Comparison of ENCODE assay signal across 10 cellular contexts in the genomic region with DNA sequence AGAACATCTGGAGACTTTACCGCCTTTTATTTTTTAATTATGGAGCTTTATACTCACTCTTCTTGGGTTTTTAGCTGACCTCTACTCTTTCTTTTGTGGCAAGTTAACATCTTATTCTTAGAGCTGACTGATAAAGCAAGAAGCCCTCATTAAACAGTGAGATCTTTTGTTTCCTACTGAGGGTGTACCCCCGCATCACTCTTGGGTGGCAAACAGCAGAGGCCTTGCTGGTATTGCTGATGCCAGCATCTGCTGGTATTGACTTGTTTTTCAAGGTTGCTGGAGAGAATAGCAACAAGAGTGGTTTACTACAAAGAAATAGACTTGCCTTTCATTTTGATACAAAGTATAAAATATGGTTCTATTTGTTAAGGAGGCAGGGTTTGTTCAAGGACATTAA.
DNase-seq lines count a peak whose midpoint lies in the region; ATAC-seq and TF ChIP-seq lines count a peak whose summit lies in the region.
"Had no signal": no experiment of that assay in that cellular context is flagged by ENCODE, and none has a peak within 500 bp of the region (broad histone marks: within the 10 kb centered on the region; RNA-seq: fewer than 3 reads in every experiment).

No MANE protein-coding gene starts in this region.

- TF ChIP-seq CTCF in A673 (conservative IDR thresholded peaks at IDR 0.05; ENCODE audit: low read depth, low read length), result no peak
- TF ChIP-seq CTCF in Caco-2 (IDR thresholded peaks at IDR 0.05; ENCODE audit: insufficient read depth in 1 of 2, low read depth in 1 of 2, low read length in 1 of 2, severe bottlenecking in 1 of 2, unreplicated experiment in 1 of 2), result no peak
- no peak for TF ChIP-seq CTCF in chondrocyte (IDR thresholded peaks at IDR 0.05)
- no peak for TF ChIP-seq CTCF in osteoblast (IDR thresholded peaks at IDR 0.05; ENCODE audit: extremely low read depth, low read depth, low read length)

- H3K9me3 ChIP-seq in A673 (ENCODE audit: low read depth, low read length, poor library complexity, severe bottlenecking) (no peaks in the 10 kb centered on the region), Caco-2 (no peaks in the 10 kb centered on the region), osteoblast (ENCODE audit: low read depth, low read length) (no peaks in the 10 kb centered on the region)

- peaks cover 65% of the 10 kb centered on the region for H3K36me3 ChIP-seq in A673 (ENCODE audit: insufficient read depth, low read length, poor library complexity, severe bottlenecking)
- peaks cover 20% of the 10 kb centered on the region for H3K36me3 ChIP-seq in Caco-2 (ENCODE audit: control insufficient read depth, insufficient read depth, low read length)
- peaks cover 98% of the 10 kb centered on the region for H3K36me3 ChIP-seq in osteoblast (ENCODE audit: insufficient read depth, low read length)

- H3K4me1 ChIP-seq in A673 (ENCODE audit: insufficient read depth, low read length, poor library complexity, severe bottlenecking) (peaks cover 74% of the 10 kb centered on the region), Caco-2 (peaks cover 54% of the 10 kb centered on the region), osteoblast (ENCODE audit: insufficient read depth, low read length) (peaks cover 75% of the 10 kb centered on the region)

- BruUV-seq in A673 (replicated peaks; lab: Mats Ljungman, UMichigan) (no TSS peak), Caco-2 (replicated peaks; lab: Mats Ljungman, UMichigan) (no TSS peak)

- H3K27me3 ChIP-seq in A673 (replicated peaks; ENCODE audit: insufficient read depth, low read depth, low read length, poor library complexity), result no peaks in the 10 kb centered on the region
- H3K27me3 ChIP-seq in Caco-2 (replicated peaks; ENCODE audit: control insufficient read depth, insufficient read depth, low read length), result no peaks in the 10 kb centered on the region
- H3K27me3 ChIP-seq in osteoblast (ENCODE audit: insufficient read depth, low read length), result no peaks in the 10 kb centered on the region

- no peak for ATAC-seq in GM18873 (IDR thresholded peaks at IDR 0.05; ENCODE audit: low FRiP score, unreplicated experiment)
- ATAC-seq in HG02759 (IDR thresholded peaks at IDR 0.05; ENCODE audit: unreplicated experiment), result no peak

- H3K27ac ChIP-seq in A673 (ENCODE audit: low read depth, low read length, poor library complexity, severe bottlenecking) (peak overlapping the region; percentile 74), osteoblast (ENCODE audit: low read depth, low read length) (peak overlapping the region; percentile 14)

- H3K36me3 Mint-ChIP-seq in Caco-2 (ENCODE audit: insufficient read depth, unreplicated experiment), result peaks cover 100% of the 10 kb centered on the region
- peaks cover 66% of the 10 kb centered on the region for H3K36me3 Mint-ChIP-seq in chondrocyte (ENCODE audit: low read depth)

- intact Hi-C loops in A673 (cut with micrococcal nuclease; ENCODE audit: unreplicated experiment) (no loop called here), Caco-2 (cut with micrococcal nuclease; ENCODE audit: unreplicated experiment) (no loop called here)

- H3K4me2 ChIP-seq in osteoblast (ENCODE audit: insufficient read depth, low read length), result peak overlapping the region; percentile 88

- peaks cover 92% of the 10 kb centered on the region for H3K79me2 ChIP-seq in osteoblast (ENCODE audit: insufficient read depth, low read length)

- H3K9me3 Mint-ChIP-seq in Caco-2 (ENCODE audit: unreplicated experiment), result no peaks in the 10 kb centered on the region
- H3K9me3 Mint-ChIP-seq in chondrocyte (ENCODE audit: low read depth), result peaks cover 3% of the 10 kb centered on the region

- H3K4me3 ChIP-seq in A673 (ENCODE audit: low read depth, low read length, poor library complexity, severe bottlenecking) (peak overlapping the region; percentile 22), Caco-2 (ENCODE audit: low read depth, low read length) (no peak overlapping the region), osteoblast (ENCODE audit: insufficient read depth, low read length) (no peak overlapping the region)

- H3K27ac Mint-ChIP-seq in Caco-2 (ENCODE audit: unreplicated experiment) (no peak overlapping the region), chondrocyte (ENCODE audit: unreplicated experiment) (peak overlapping the region; percentile 59)

- DNase-seq in A673 (ENCODE audit: low spot score) (no peak), Caco-2 (no peak), chondrocyte (ENCODE audit: low spot score) (no peak), osteoblast (ENCODE audit: insufficient read length, low spot score, missing footprints) (no peak), NCI-H187 treated with DMSO at 0.1 percent for 48 hours (lab: John Stamatoyannopoulos, UW) (no peak), cerebellar cortex (ENCODE audit: low spot score) (no peak)
- DNase-seq: DMS153, NCI-H1694 treated with DMSO at 0.1 percent for 48 hours had no signal

- H3K27me3 Mint-ChIP-seq in Caco-2 (ENCODE audit: insufficient read depth, unreplicated experiment) (no peaks in the 10 kb centered on the region), chondrocyte (ENCODE audit: low read depth) (no peaks in the 10 kb centered on the region)

- peaks cover 70% of the 10 kb centered on the region for H4K20me1 ChIP-seq in osteoblast (ENCODE audit: insufficient read depth, low read length)

- CTCF ChIA-PET in A673 (lab: Charles Lee) (no interaction called here), Caco-2 (lab: Charles Lee) (interaction anchor here (0.8 kb wide), 1 partner anchor 10 kb away, joined by 4 read pairs; no protein-coding TSS in a partner anchor)

- H3K4me3 Mint-ChIP-seq in Caco-2 (ENCODE audit: unreplicated experiment) (peak overlapping the region; percentile 15), chondrocyte (ENCODE audit: unreplicated experiment) (peak overlapping the region; percentile 54)

- H2AFZ ChIP-seq in osteoblast (ENCODE audit: low read length), result no peak overlapping the region

- POLR2A ChIA-PET in A673 (lab: Charles Lee; ENCODE audit: low non-redundant PET), result interaction anchor here (0.6 kb wide), 1 partner anchor 220 kb away, joined by 3 read pairs; no protein-coding TSS in a partner anchor
- POLR2A ChIA-PET in Caco-2 (lab: Charles Lee), result interaction anchor here (1.5 kb wide), 1 partner anchor 11 kb away, joined by 4 read pairs; no protein-coding TSS in a partner anchor

- H3K4me1 Mint-ChIP-seq in Caco-2 (ENCODE audit: low read depth, unreplicated experiment) (peaks cover 80% of the 10 kb centered on the region), chondrocyte (ENCODE audit: low read depth) (peaks cover 97% of the 10 kb centered on the region)
